9 cellular contexts compared by ENCODE assay signal in genomic region chr10:62019013-62019684, GRCh38.
A peak's percentile ranks its signal among the peaks of the same experiment; 100 is the strongest.
DNase-seq lines count a peak whose midpoint lies in the region; ATAC-seq and TF ChIP-seq lines count a peak whose summit lies in the region.
"Had no signal": no experiment of that assay in that cellular context is flagged by ENCODE, and none has a peak within 500 bp of the region (broad histone marks: within the 10 kb centered on the region; RNA-seq: fewer than 3 reads in every experiment).

No MANE protein-coding gene starts in this region.

- H3K4me1 ChIP-seq in mammary epithelial cell (ENCODE audit: insufficient read depth, low read length) (peaks cover 21% of the 10 kb centered on the region), neural progenitor cell (peaks cover 31% of the 10 kb centered on the region)

- H3K36me3 ChIP-seq in MG63 = 0 out of 2 replicates have a peak, but pooled peaks cover 3% of the 10 kb centered on the region
- H3K36me3 ChIP-seq in mammary epithelial cell (ENCODE audit: insufficient read depth, low read length) = no peaks in the 10 kb centered on the region
- no peaks in the 10 kb centered on the region for H3K36me3 ChIP-seq in neural progenitor cell

- intact Hi-C loops in mammary epithelial cell (cut with micrococcal nuclease) = no loop called here

- H3K9me3 Mint-ChIP-seq in neural progenitor cell = peaks cover 3% of the 10 kb centered on the region

- H3K4me3 Mint-ChIP-seq in neural progenitor cell = no peak overlapping the region

- H3K27ac ChIP-seq in mammary epithelial cell (ENCODE audit: insufficient read depth, low read depth, low read length) = peak overlapping the region; percentile 83
- H3K27ac ChIP-seq in neural progenitor cell = peak overlapping the region; percentile 80

- H2AFZ ChIP-seq in mammary epithelial cell (ENCODE audit: low read depth, low read length) (peak overlapping the region; percentile 46), neural progenitor cell (replicated peaks) (no peak overlapping the region)

- H3K79me2 ChIP-seq in mammary epithelial cell (ENCODE audit: insufficient read depth, low read length) = no peaks in the 10 kb centered on the region
- H3K79me2 ChIP-seq in neural progenitor cell (ENCODE audit: low read depth) = no peaks in the 10 kb centered on the region

- no peak overlapping the region for H3K4me3 ChIP-seq in MG63
- peak overlapping the region in 2 of 3 experiments; percentile 2 to 35 for H3K4me3 ChIP-seq in mammary epithelial cell (replicated peaks in 1 of 3; ENCODE audit: insufficient read depth in 1 of 3, low read depth in 2 of 3, low read length in 3 of 3)
- no peak overlapping the region for H3K4me3 ChIP-seq in neural progenitor cell

- TF ChIP-seq CTCF in mammary epithelial cell (conservative IDR thresholded peaks at IDR 0.05 in 1 of 2, IDR thresholded peaks at IDR 0.05 in 1 of 2; ENCODE audit: extremely low read depth in 1 of 2, insufficient read depth in 1 of 2, low read depth in 1 of 2, low read length in 2 of 2) (no peak), neural progenitor cell (IDR thresholded peaks at IDR 0.05) (no peak)

- H3K9me3 ChIP-seq in MG63 (peaks cover 3% of the 10 kb centered on the region; the same call in 1 of the 2 replicates), mammary epithelial cell (replicated peaks; ENCODE audit: insufficient read depth, low read length) (no peaks in the 10 kb centered on the region), neural progenitor cell (ENCODE audit: low read depth) (no peaks in the 10 kb centered on the region)

- dilution Hi-C loops in mammary epithelial cell (cut with HindIII; ENCODE audit: low sequenced_read_pairs) = no loop called here

- peaks cover 5% of the 10 kb centered on the region for H3K36me3 Mint-ChIP-seq in neural progenitor cell

- no TSS peak for BruUV-seq in mammary epithelial cell (replicated peaks; lab: Mats Ljungman, UMichigan)

- H3K27me3 ChIP-seq in MG63 (no peaks in the 10 kb centered on the region), mammary epithelial cell (ENCODE audit: insufficient read depth, low read length) (no peaks in the 10 kb centered on the region), neural progenitor cell (no peaks in the 10 kb centered on the region)

- 3% methylated on average over 6 of the region's 8 CpGs for WGBS in mammary epithelial cell (ENCODE audit: low coverage, missing lambda C conversion rate)

- peak; percentile 27 for DNase-seq in DMS114 treated with DMSO at 0.1 percent for 48 hours (lab: John Stamatoyannopoulos, UW; ENCODE audit: unreplicated experiment)
- DNase-seq in MG63 = peak; percentile 39
- DNase-seq in mammary epithelial cell = peak; percentile 83
- DNase-seq in neural progenitor cell (ENCODE audit: low spot score) = no peak
- DNase-seq in AG20443 (ENCODE audit: low spot score) = no peak
- DNase-seq: activated effector memory CD4-positive, alpha-beta T cell treated with anti-CD3 and anti-CD28 coated beads, Interleukin-2, amount 50 U/mL, for 16 hours had no signal

- peaks cover 19% of the 10 kb centered on the region for H3K4me1 Mint-ChIP-seq in neural progenitor cell

- H3K27me3 Mint-ChIP-seq in neural progenitor cell (ENCODE audit: insufficient read depth, low read depth) = peaks cover 2% of the 10 kb centered on the region

- peaks cover 9% of the 10 kb centered on the region for H3F3A ChIP-seq in neural progenitor cell (ENCODE audit: low read depth)

- H3K9ac ChIP-seq in mammary epithelial cell (ENCODE audit: insufficient read depth, low read length) (peak overlapping the region; percentile 58), neural progenitor cell (no peak overlapping the region)

- CTCF ChIA-PET in mammary epithelial cell (lab: Charles Lee; ENCODE audit: low non-redundant PET) = interaction anchor here (0.7 to 1.1 kb wide), 2 partner anchors 115 to 1183 kb away, joined by 3 to 4 read pairs; no protein-coding TSS in a partner anchor

- H4K20me1 ChIP-seq in mammary epithelial cell (ENCODE audit: insufficient read depth, low read length) (no peaks in the 10 kb centered on the region), neural progenitor cell (ENCODE audit: low read depth) (no peaks in the 10 kb centered on the region)

- H3K4me2 ChIP-seq in mammary epithelial cell (ENCODE audit: insufficient read depth, low read depth, low read length) = peak overlapping the region; percentile 77
- peak overlapping the region; percentile 14 for H3K4me2 ChIP-seq in neural progenitor cell

- in situ Hi-C loops in mammary epithelial cell (cut with MboI; ENCODE audit: low sequenced_read_pairs in 2 of 2) = no loop called here

- ATAC-seq in HG03025 (IDR thresholded peaks at IDR 0.05; ENCODE audit: low FRiP score, unreplicated experiment) (no peak), HG02571 (IDR thresholded peaks at IDR 0.05; ENCODE audit: unreplicated experiment) (no peak), GM18520 (IDR thresholded peaks at IDR 0.05; ENCODE audit: unreplicated experiment) (no peak)

- H3K27ac Mint-ChIP-seq in neural progenitor cell = no peak overlapping the region

Comparison
In these comparisons a context has a peak if more than half of its experiments do, and no peak if none do; other contexts are left out.
1. DNase-seq: peak in DMS114 treated with DMSO at 0.1 percent for 48 hours (single experiment), MG63 (single experiment) and mammary epithelial cell (single experiment); none in neural progenitor cell (single experiment) and AG20443 (single experiment).
2. H3K4me3 ChIP-seq: peak in mammary epithelial cell (2 of 3); none in MG63 (single experiment) and neural progenitor cell (single experiment).